Comparison of ENCODE assay signal across 1 cellular context in genomic region chr16:1290860-1291575, GRCh38.
TF ChIP-seq lines count a peak whose summit lies in the region.

No MANE protein-coding gene starts in this region.

TF ChIP-seq in HepG2, 621 proteins besides CTCF, POLR2A, EP300 and RAD21 (continues in another document):
- TF ChIP-seq HNF4G (IDR thresholded peaks at IDR 0.05; ENCODE audit: borderline replicate concordance, low read depth, low read length) (peak; percentile 33; the same call in 1 of the 2 replicates), HNF4G (CRISPR knock-in tag; IDR thresholded peaks at IDR 0.05; ENCODE audit: borderline replicate concordance, low read depth) (no peak), ZIK1 (CRISPR knock-in tag; IDR thresholded peaks at IDR 0.05; ENCODE audit: borderline replicate concordance, low read depth) (no peak), FOXP1 (IDR thresholded peaks at IDR 0.05) (no peak), FOXP1 (CRISPR knock-in tag; IDR thresholded peaks at IDR 0.05) (no peak), PHF21A (CRISPR knock-in tag; IDR thresholded peaks at IDR 0.05) (no peak), GATAD2A (CRISPR knock-in tag; IDR thresholded peaks at IDR 0.05) (0 out of 2 replicates have a peak, but pooled peaks have one; percentile 16), ZNF7 (CRISPR knock-in tag; IDR thresholded peaks at IDR 0.05) (no peak), MZF1 (CRISPR knock-in tag; IDR thresholded peaks at IDR 0.05; ENCODE audit: borderline replicate concordance) (no peak), KAT7 (CRISPR knock-in tag; IDR thresholded peaks at IDR 0.05; ENCODE audit: borderline replicate concordance) (no peak), TEAD2 (CRISPR knock-in tag; IDR thresholded peaks at IDR 0.05) (no peak), HNF4A (CRISPR knock-in tag; IDR thresholded peaks at IDR 0.05) (peak; percentile 40; the same call in 1 of the 2 replicates), FOXC1 (CRISPR knock-in tag; IDR thresholded peaks at IDR 0.05; ENCODE audit: borderline replicate concordance) (no peak), ZNF331 (CRISPR knock-in tag; IDR thresholded peaks at IDR 0.05) (0 out of 2 replicates have a peak, but pooled peaks have one; percentile 18), RBM39 (IDR thresholded peaks at IDR 0.05; ENCODE audit: low read depth, low read length, poor library complexity, severe bottlenecking) (no peak), ZNF770 (CRISPR knock-in tag; IDR thresholded peaks at IDR 0.05) (no peak), U2AF1 (optimal IDR thresholded peaks at IDR 0.05; ENCODE audit: low read depth, low read length) (no peak), LRRFIP1 (CRISPR knock-in tag; conservative IDR thresholded peaks at IDR 0.05) (no peak), FOXA3 (CRISPR knock-in tag; IDR thresholded peaks at IDR 0.05) (peak; percentile 40; the same call in 1 of the 2 replicates), ZNF546 (CRISPR knock-in tag; conservative IDR thresholded peaks at IDR 0.05) (no peak), NAIF1 (CRISPR knock-in tag; IDR thresholded peaks at IDR 0.05; ENCODE audit: borderline replicate concordance) (no peak), ZNF143 (CRISPR knock-in tag; IDR thresholded peaks at IDR 0.05) (no peak), YY1 (IDR thresholded peaks at IDR 0.05; ENCODE audit: insufficient read depth, insufficient replicate concordance, low read depth, low read length) (peak; percentile 49), NPAS2 (CRISPR knock-in tag; IDR thresholded peaks at IDR 0.05; ENCODE audit: borderline replicate concordance) (no peak), ZNF670 (CRISPR knock-in tag; IDR thresholded peaks at IDR 0.05; ENCODE audit: borderline replicate concordance) (no peak), PRDM4 (CRISPR knock-in tag; IDR thresholded peaks at IDR 0.05; ENCODE audit: borderline replicate concordance) (no peak), ZNF790 (CRISPR knock-in tag; IDR thresholded peaks at IDR 0.05; ENCODE audit: borderline replicate concordance) (no peak), RFX1 (IDR thresholded peaks at IDR 0.05) (no peak), RARG (CRISPR knock-in tag; IDR thresholded peaks at IDR 0.05; ENCODE audit: low read depth) (no peak), ESRRA (CRISPR knock-in tag; IDR thresholded peaks at IDR 0.05; ENCODE audit: low read depth) (no peak), ZNF12 (CRISPR knock-in tag; IDR thresholded peaks at IDR 0.05) (peak; percentile 76; the same call in 1 of the 2 replicates), KLF12 (CRISPR knock-in tag; IDR thresholded peaks at IDR 0.05; ENCODE audit: borderline replicate concordance) (no peak), ZNF256 (CRISPR knock-in tag; conservative IDR thresholded peaks at IDR 0.05) (no peak), GLI4 (CRISPR knock-in tag; IDR thresholded peaks at IDR 0.05; ENCODE audit: borderline replicate concordance) (no peak), ZNF703 (CRISPR knock-in tag; IDR thresholded peaks at IDR 0.05; ENCODE audit: borderline replicate concordance) (no peak), PAF1 (CRISPR knock-in tag; IDR thresholded peaks at IDR 0.05) (no peak), ZNF326 (CRISPR knock-in tag; IDR thresholded peaks at IDR 0.05; ENCODE audit: borderline replicate concordance) (no peak), CBX5 (CRISPR knock-in tag; IDR thresholded peaks at IDR 0.05; ENCODE audit: borderline replicate concordance) (no peak), GABPB1 (CRISPR knock-in tag; IDR thresholded peaks at IDR 0.05) (no peak), NR2F6 (IDR thresholded peaks at IDR 0.05) (peak; percentile 84), NR2F6 (CRISPR knock-in tag; IDR thresholded peaks at IDR 0.05) (peak; percentile 88), ZBTB7B (CRISPR knock-in tag; IDR thresholded peaks at IDR 0.05) (no peak), ZSCAN22 (CRISPR knock-in tag; IDR thresholded peaks at IDR 0.05) (no peak)
- TF ChIP-seq, protein P1, sequence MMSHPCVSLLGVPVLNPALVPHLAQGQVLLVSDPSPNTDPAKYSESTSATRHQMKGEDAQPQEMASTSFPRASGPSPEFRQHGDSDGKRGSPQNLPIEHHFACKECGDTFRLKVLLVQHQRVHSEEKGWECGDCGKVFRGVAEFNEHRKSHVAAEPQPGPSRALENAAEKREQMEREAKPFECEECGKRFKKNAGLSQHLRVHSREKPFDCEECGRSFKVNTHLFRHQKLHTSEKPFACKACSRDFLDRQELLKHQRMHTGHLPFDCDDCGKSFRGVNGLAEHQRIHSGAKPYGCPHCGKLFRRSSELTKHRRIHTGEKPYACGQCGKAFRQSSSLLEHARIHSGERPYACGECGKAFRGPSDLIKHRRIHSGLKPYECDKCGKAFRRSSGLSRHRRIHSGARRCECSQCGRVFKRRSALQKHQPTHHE (CRISPR knock-in tag; IDR thresholded peaks at IDR 0.05; ENCODE audit: borderline replicate concordance), result no peak
- TF ChIP-seq, protein P2, sequence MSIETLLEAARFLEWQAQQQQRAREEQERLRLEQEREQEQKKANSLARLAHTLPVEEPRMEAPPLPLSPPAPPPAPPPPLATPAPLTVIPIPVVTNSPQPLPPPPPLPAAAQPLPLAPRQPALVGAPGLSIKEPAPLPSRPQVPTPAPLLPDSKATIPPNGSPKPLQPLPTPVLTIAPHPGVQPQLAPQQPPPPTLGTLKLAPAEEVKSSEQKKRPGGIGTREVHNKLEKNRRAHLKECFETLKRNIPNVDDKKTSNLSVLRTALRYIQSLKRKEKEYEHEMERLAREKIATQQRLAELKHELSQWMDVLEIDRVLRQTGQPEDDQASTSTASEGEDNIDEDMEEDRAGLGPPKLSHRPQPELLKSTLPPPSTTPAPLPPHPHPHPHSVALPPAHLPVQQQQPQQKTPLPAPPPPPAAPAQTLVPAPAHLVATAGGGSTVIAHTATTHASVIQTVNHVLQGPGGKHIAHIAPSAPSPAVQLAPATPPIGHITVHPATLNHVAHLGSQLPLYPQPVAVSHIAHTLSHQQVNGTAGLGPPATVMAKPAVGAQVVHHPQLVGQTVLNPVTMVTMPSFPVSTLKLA (IDR thresholded peaks at IDR 0.05), result no peak
- TF ChIP-seq, protein P3, sequence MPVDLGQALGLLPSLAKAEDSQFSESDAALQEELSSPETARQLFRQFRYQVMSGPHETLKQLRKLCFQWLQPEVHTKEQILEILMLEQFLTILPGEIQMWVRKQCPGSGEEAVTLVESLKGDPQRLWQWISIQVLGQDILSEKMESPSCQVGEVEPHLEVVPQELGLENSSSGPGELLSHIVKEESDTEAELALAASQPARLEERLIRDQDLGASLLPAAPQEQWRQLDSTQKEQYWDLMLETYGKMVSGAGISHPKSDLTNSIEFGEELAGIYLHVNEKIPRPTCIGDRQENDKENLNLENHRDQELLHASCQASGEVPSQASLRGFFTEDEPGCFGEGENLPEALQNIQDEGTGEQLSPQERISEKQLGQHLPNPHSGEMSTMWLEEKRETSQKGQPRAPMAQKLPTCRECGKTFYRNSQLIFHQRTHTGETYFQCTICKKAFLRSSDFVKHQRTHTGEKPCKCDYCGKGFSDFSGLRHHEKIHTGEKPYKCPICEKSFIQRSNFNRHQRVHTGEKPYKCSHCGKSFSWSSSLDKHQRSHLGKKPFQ (CRISPR knock-in tag; IDR thresholded peaks at IDR 0.05; ENCODE audit: insufficient replicate concordance), result no peak
- TF ChIP-seq, protein P4, sequence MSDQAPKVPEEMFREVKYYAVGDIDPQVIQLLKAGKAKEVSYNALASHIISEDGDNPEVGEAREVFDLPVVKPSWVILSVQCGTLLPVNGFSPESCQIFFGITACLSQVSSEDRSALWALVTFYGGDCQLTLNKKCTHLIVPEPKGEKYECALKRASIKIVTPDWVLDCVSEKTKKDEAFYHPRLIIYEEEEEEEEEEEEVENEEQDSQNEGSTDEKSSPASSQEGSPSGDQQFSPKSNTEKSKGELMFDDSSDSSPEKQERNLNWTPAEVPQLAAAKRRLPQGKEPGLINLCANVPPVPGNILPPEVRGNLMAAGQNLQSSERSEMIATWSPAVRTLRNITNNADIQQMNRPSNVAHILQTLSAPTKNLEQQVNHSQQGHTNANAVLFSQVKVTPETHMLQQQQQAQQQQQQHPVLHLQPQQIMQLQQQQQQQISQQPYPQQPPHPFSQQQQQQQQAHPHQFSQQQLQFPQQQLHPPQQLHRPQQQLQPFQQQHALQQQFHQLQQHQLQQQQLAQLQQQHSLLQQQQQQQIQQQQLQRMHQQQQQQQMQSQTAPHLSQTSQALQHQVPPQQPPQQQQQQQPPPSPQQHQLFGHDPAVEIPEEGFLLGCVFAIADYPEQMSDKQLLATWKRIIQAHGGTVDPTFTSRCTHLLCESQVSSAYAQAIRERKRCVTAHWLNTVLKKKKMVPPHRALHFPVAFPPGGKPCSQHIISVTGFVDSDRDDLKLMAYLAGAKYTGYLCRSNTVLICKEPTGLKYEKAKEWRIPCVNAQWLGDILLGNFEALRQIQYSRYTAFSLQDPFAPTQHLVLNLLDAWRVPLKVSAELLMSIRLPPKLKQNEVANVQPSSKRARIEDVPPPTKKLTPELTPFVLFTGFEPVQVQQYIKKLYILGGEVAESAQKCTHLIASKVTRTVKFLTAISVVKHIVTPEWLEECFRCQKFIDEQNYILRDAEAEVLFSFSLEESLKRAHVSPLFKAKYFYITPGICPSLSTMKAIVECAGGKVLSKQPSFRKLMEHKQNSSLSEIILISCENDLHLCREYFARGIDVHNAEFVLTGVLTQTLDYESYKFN (CRISPR knock-in tag; conservative IDR thresholded peaks at IDR 0.05), result 0 out of 2 replicates have a peak, but pooled peaks have one; percentile 30
- TF ChIP-seq, protein P5, sequence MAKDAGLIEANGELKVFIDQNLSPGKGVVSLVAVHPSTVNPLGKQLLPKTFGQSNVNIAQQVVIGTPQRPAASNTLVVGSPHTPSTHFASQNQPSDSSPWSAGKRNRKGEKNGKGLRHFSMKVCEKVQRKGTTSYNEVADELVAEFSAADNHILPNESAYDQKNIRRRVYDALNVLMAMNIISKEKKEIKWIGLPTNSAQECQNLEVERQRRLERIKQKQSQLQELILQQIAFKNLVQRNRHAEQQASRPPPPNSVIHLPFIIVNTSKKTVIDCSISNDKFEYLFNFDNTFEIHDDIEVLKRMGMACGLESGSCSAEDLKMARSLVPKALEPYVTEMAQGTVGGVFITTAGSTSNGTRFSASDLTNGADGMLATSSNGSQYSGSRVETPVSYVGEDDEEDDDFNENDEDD (CRISPR knock-in tag; IDR thresholded peaks at IDR 0.05; ENCODE audit: borderline replicate concordance), result peak; percentile 55; the same call in 1 of the 2 replicates
